ENCODE assay signal across 1 cellular context in the genomic region with DNA sequence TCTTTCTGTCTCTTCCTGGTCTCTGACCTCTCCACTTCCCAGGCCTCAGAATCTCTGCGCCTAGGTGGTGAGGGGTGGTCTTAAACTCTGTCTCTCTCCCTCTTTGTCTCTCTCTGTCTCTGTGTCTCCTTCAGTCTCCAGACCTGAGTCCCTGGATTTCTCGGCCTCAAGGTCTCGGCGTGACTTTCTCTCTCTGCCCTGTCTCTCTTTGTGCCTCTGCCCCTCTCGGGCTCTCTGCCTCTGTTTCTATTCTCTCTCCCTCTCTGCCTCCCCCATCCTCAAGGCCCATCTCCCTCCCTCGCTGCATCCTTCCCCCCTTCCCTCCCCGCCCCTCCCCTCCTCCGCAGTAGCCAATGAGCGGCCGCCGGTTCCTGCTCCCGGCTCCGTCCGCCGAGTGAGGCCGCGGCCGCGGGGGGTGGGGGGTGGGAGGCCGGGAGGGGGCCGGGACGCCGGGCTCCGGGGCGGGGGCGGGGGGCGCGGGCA.
TF ChIP-seq lines count a peak whose summit lies in the region.

A gene with protein sequence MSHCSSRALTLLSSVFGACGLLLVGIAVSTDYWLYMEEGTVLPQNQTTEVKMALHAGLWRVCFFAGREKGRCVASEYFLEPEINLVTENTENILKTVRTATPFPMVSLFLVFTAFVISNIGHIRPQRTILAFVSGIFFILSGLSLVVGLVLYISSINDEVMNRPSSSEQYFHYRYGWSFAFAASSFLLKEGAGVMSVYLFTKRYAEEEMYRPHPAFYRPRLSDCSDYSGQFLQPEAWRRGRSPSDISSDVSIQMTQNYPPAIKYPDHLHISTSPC (plus strand): TSS at position 346 of the 483 bp plus-strand sequence. CDS start 3,554 bp downstream, outside the sequence.

TF ChIP-seq in H1, 55 proteins besides CTCF, POLR2A, EP300 and RAD21:
- TF ChIP-seq KDM4A (IDR thresholded peaks at IDR 0.05; ENCODE audit: low read depth, low read length, severe bottlenecking): no peak
- no peak for TF ChIP-seq JUND (IDR thresholded peaks at IDR 0.05; ENCODE audit: low read length)
- TF ChIP-seq KDM5A (IDR thresholded peaks at IDR 0.05; ENCODE audit: low read length): no peak
- no peak for TF ChIP-seq SAP30 (IDR thresholded peaks at IDR 0.05; ENCODE audit: insufficient read depth, insufficient replicate concordance, low read length)
- TF ChIP-seq, protein P1, sequence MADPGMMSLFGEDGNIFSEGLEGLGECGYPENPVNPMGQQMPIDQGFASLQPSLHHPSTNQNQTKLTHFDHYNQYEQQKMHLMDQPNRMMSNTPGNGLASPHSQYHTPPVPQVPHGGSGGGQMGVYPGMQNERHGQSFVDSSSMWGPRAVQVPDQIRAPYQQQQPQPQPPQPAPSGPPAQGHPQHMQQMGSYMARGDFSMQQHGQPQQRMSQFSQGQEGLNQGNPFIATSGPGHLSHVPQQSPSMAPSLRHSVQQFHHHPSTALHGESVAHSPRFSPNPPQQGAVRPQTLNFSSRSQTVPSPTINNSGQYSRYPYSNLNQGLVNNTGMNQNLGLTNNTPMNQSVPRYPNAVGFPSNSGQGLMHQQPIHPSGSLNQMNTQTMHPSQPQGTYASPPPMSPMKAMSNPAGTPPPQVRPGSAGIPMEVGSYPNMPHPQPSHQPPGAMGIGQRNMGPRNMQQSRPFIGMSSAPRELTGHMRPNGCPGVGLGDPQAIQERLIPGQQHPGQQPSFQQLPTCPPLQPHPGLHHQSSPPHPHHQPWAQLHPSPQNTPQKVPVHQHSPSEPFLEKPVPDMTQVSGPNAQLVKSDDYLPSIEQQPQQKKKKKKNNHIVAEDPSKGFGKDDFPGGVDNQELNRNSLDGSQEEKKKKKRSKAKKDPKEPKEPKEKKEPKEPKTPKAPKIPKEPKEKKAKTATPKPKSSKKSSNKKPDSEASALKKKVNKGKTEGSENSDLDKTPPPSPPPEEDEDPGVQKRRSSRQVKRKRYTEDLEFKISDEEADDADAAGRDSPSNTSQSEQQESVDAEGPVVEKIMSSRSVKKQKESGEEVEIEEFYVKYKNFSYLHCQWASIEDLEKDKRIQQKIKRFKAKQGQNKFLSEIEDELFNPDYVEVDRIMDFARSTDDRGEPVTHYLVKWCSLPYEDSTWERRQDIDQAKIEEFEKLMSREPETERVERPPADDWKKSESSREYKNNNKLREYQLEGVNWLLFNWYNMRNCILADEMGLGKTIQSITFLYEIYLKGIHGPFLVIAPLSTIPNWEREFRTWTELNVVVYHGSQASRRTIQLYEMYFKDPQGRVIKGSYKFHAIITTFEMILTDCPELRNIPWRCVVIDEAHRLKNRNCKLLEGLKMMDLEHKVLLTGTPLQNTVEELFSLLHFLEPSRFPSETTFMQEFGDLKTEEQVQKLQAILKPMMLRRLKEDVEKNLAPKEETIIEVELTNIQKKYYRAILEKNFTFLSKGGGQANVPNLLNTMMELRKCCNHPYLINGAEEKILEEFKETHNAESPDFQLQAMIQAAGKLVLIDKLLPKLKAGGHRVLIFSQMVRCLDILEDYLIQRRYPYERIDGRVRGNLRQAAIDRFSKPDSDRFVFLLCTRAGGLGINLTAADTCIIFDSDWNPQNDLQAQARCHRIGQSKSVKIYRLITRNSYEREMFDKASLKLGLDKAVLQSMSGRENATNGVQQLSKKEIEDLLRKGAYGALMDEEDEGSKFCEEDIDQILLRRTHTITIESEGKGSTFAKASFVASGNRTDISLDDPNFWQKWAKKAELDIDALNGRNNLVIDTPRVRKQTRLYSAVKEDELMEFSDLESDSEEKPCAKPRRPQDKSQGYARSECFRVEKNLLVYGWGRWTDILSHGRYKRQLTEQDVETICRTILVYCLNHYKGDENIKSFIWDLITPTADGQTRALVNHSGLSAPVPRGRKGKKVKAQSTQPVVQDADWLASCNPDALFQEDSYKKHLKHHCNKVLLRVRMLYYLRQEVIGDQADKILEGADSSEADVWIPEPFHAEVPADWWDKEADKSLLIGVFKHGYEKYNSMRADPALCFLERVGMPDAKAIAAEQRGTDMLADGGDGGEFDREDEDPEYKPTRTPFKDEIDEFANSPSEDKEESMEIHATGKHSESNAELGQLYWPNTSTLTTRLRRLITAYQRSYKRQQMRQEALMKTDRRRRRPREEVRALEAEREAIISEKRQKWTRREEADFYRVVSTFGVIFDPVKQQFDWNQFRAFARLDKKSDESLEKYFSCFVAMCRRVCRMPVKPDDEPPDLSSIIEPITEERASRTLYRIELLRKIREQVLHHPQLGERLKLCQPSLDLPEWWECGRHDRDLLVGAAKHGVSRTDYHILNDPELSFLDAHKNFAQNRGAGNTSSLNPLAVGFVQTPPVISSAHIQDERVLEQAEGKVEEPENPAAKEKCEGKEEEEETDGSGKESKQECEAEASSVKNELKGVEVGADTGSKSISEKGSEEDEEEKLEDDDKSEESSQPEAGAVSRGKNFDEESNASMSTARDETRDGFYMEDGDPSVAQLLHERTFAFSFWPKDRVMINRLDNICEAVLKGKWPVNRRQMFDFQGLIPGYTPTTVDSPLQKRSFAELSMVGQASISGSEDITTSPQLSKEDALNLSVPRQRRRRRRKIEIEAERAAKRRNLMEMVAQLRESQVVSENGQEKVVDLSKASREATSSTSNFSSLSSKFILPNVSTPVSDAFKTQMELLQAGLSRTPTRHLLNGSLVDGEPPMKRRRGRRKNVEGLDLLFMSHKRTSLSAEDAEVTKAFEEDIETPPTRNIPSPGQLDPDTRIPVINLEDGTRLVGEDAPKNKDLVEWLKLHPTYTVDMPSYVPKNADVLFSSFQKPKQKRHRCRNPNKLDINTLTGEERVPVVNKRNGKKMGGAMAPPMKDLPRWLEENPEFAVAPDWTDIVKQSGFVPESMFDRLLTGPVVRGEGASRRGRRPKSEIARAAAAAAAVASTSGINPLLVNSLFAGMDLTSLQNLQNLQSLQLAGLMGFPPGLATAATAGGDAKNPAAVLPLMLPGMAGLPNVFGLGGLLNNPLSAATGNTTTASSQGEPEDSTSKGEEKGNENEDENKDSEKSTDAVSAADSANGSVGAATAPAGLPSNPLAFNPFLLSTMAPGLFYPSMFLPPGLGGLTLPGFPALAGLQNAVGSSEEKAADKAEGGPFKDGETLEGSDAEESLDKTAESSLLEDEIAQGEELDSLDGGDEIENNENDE (IDR thresholded peaks at IDR 0.05; ENCODE audit: insufficient replicate concordance, low read length): no peak
